32 cellular contexts compared by ENCODE assay signal in genomic region chr10:30036811-30037210, GRCh38.
"Had no signal": no experiment of that assay in that cellular context is flagged by ENCODE, and none has a peak within 500 bp of the region (broad histone marks: within the 10 kb centered on the region; RNA-seq: fewer than 3 reads in every experiment).

No MANE protein-coding gene starts in this region.

- H3K4me1 ChIP-seq: pancreas, prostate gland had no signal

- H3K4me2 ChIP-seq: hepatocyte had no signal

- H3K36me3 ChIP-seq: gastrocnemius medialis, pancreas, prostate gland had no signal

- H3K27ac ChIP-seq: cardiac muscle cell, coronary artery, gastrocnemius medialis, hepatocyte, pancreas, prostate gland, testis had no signal

- H2AFZ ChIP-seq: hepatocyte had no signal

- H3K4me3 ChIP-seq: cardiac muscle cell, coronary artery, dorsolateral prefrontal cortex, gastrocnemius medialis, hepatocyte, lung, mucosa of descending colon, pancreas, prostate gland, testis had no signal

- H3K79me2 ChIP-seq: hepatocyte had no signal

- DNase-seq: activated CD4-positive, alpha-beta memory T cell treated with anti-CD3 and anti-CD28 coated beads, Interleukin-2, amount 10 ng/mL, durations not matched to agents 7 days and 5 days; activated CD4-positive, alpha-beta T cell treated with anti-CD3 and anti-CD28 coated beads, Interleukin-2, amount 10 ng/mL, durations not matched to agents 7 days and 5 days; activated CD4-positive, CD25-positive, alpha-beta regulatory T cell treated with anti-CD3 and anti-CD28 coated beads, Interleukin-2, amount 50 U/mL, for 72 hours; activated CD8-positive, alpha-beta memory T cell treated with anti-CD3 and anti-CD28 coated beads, Interleukin-2, amount 50 U/mL, for 48 hours; activated gamma-delta T cell; activated naive CD4-positive, alpha-beta T cell treated with anti-CD3 and anti-CD28 coated beads, Interleukin-2, amount 10 ng/mL, durations not matched to agents 7 days and 5 days; activated naive CD8-positive, alpha-beta T cell treated with anti-CD3 and anti-CD28 coated beads, Interleukin-2, amount 50 U/mL, for 24 hours; activated T-cell treated with anti-CD3 and anti-CD28 coated beads, Interleukin-2, amount 50 U/mL, for 24 hours; dorsolateral prefrontal cortex; effector memory CD4-positive, alpha-beta T cell; erythroblast; gastrocnemius medialis; glutamatergic neuron; kidney; mesendoderm; mucosa of descending colon; naive B cell; pancreas; retina; stimulated activated CD4-positive, alpha-beta T cell treated with anti-CD3 and anti-CD28 coated beads, Interleukin-15, amount 100 ng/mL, for 24 hours; stimulated activated CD4-positive, alpha-beta T cell treated with anti-CD3 and anti-CD28 coated beads, Interleukin-2, amount 100 ng/mL, for 24 hours; stimulated activated naive CD4-positive, alpha-beta T cell treated with Interleukin-2 at 50 U/mL for 16 hours; T-helper 2 cell; trophoblast cell had no signal

- H3K27me3 Mint-ChIP-seq: brain had no signal

- H3K4me1 Mint-ChIP-seq: activated naive CD8-positive, alpha-beta T cell treated with anti-CD3 and anti-CD28 coated beads, Interleukin-2, amount 50 U/mL, for 24 hours had no signal

- H3K27me3 ChIP-seq: cardiac muscle cell, gastrocnemius medialis, hepatocyte, pancreas, testis had no signal

- H3K9me3 ChIP-seq: gastrocnemius medialis, mucosa of descending colon, pancreas, prostate gland, testis had no signal

- ATAC-seq: activated naive CD8-positive, alpha-beta T cell treated with anti-CD3 and anti-CD28 coated beads, Interleukin-2, amount 50 U/mL, for 24 hours; gastrocnemius medialis; left lobe of liver; mucosa of descending colon had no signal

- H3K9me3 Mint-ChIP-seq: activated CD4-positive, alpha-beta memory T cell treated with anti-CD3 and anti-CD28 coated beads, Interleukin-2, amount 10 ng/mL, durations not matched to agents 7 days and 5 days; activated CD4-positive, alpha-beta T cell treated with anti-CD3 and anti-CD28 coated beads, Interleukin-2, amount 10 ng/mL, durations not matched to agents 7 days and 5 days; activated naive CD4-positive, alpha-beta T cell treated with anti-CD3 and anti-CD28 coated beads, Interleukin-2, amount 10 ng/mL, durations not matched to agents 7 days and 5 days; activated naive CD8-positive, alpha-beta T cell treated with anti-CD3 and anti-CD28 coated beads, Interleukin-2, amount 50 U/mL, for 24 hours; activated T-cell treated with anti-CD3 and anti-CD28 coated beads, Interleukin-2, amount 50 U/mL, for 24 hours had no signal

- H3K27ac Mint-ChIP-seq: activated CD4-positive, alpha-beta memory T cell treated with anti-CD3 and anti-CD28 coated beads, Interleukin-2, amount 10 ng/mL, durations not matched to agents 7 days and 5 days; activated CD4-positive, alpha-beta T cell treated with anti-CD3 and anti-CD28 coated beads, Interleukin-2, amount 10 ng/mL, durations not matched to agents 7 days and 5 days; activated naive CD4-positive, alpha-beta T cell treated with anti-CD3 and anti-CD28 coated beads, Interleukin-2, amount 10 ng/mL, durations not matched to agents 7 days and 5 days; activated naive CD8-positive, alpha-beta T cell treated with anti-CD3 and anti-CD28 coated beads, Interleukin-2, amount 50 U/mL, for 24 hours; activated T-cell treated with anti-CD3 and anti-CD28 coated beads, Interleukin-2, amount 50 U/mL, for 24 hours; brain; naive B cell had no signal

- H3K36me3 Mint-ChIP-seq: activated naive CD4-positive, alpha-beta T cell treated with anti-CD3 and anti-CD28 coated beads, Interleukin-2, amount 10 ng/mL, durations not matched to agents 7 days and 5 days; naive B cell had no signal

- H3K4me3 Mint-ChIP-seq: activated CD4-positive, alpha-beta memory T cell treated with anti-CD3 and anti-CD28 coated beads, Interleukin-2, amount 10 ng/mL, durations not matched to agents 7 days and 5 days; activated CD4-positive, alpha-beta T cell treated with anti-CD3 and anti-CD28 coated beads, Interleukin-2, amount 10 ng/mL, durations not matched to agents 7 days and 5 days; activated naive CD4-positive, alpha-beta T cell treated with anti-CD3 and anti-CD28 coated beads, Interleukin-2, amount 10 ng/mL, durations not matched to agents 7 days and 5 days; activated naive CD8-positive, alpha-beta T cell treated with anti-CD3 and anti-CD28 coated beads, Interleukin-2, amount 50 U/mL, for 24 hours; activated T-cell treated with anti-CD3 and anti-CD28 coated beads, Interleukin-2, amount 50 U/mL, for 24 hours; brain; naive B cell had no signal
